In the genomic region with DNA sequence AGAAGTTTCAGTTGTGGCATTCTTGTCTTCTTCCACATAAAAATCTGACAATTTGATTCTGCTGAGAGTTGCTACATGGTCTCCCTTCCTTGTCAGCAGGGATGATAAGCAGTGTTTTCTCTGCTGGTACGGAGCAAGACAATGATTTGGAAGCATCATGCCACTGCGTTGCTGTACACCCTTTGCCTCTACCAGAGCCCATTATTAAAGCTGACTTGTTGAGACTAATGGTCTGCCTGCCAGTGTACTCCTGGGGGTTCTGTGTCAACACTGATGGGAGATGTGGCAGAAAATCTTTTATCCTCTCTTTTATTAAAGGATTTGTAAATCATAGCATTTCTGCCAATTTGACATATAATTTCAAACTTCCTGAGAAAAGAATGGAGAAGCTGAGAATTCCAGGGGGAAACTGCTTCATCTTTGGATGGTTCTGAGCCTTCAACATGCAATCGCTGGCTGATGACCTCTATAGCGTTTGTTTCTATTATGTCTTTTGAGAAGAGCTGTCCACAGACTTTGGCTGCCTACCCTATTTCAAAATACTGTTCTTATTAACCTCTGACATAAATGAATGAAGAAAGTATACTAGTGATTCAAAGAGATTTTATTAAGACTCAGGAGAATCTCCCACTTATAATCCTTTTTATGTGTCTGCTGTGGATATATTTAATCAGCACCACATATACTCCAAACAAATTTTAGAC, we compare ENCODE assay signal across 22 cellular contexts. TPM values are rescaled to one million over a fixed set of nuclear protein-coding genes. Genes with fewer than 3 reads are reported as not detected.
"Had no signal": no experiment of that assay in that cellular context is flagged by ENCODE, and none has a peak within 500 bp of the region (broad histone marks: within the 10 kb centered on the region; RNA-seq: fewer than 3 reads in every experiment).

No MANE protein-coding gene starts in this region.

- H3K27ac ChIP-seq: esophagus squamous epithelium, gastroesophageal sphincter, heart left ventricle, parathyroid adenoma had no signal

- H3K4me1 Mint-ChIP-seq: activated CD4-positive, alpha-beta T cell treated with anti-CD3 and anti-CD28 coated beads, Interleukin-2, amount 10 ng/mL, durations not matched to agents 24 days and 14 days; naive thymus-derived CD8-positive, alpha-beta T cell had no signal

- H3K4me3 Mint-ChIP-seq: activated CD4-positive, alpha-beta T cell treated with anti-CD3 and anti-CD28 coated beads, Interleukin-2, amount 10 ng/mL, durations not matched to agents 24 days and 14 days; activated T-cell treated with anti-CD3 and anti-CD28 coated beads, Interleukin-2, amount 50 U/mL, for 72 hours; naive thymus-derived CD8-positive, alpha-beta T cell had no signal

- H3K9me3 ChIP-seq: esophagus squamous epithelium, gastroesophageal sphincter, heart left ventricle, tibial nerve had no signal

- H3K4me1 ChIP-seq: esophagus squamous epithelium, gastroesophageal sphincter, parathyroid adenoma had no signal

- H3K27ac Mint-ChIP-seq: activated CD4-positive, alpha-beta T cell treated with anti-CD3 and anti-CD28 coated beads, Interleukin-2, amount 10 ng/mL, durations not matched to agents 24 days and 14 days; activated T-cell treated with anti-CD3 and anti-CD28 coated beads, Interleukin-2, amount 50 U/mL, for 72 hours; naive thymus-derived CD8-positive, alpha-beta T cell had no signal

- H3K9me3 Mint-ChIP-seq: activated CD4-positive, alpha-beta T cell treated with anti-CD3 and anti-CD28 coated beads, Interleukin-2, amount 10 ng/mL, durations not matched to agents 24 days and 14 days; activated T-cell treated with anti-CD3 and anti-CD28 coated beads, Interleukin-2, amount 50 U/mL, for 72 hours; naive thymus-derived CD8-positive, alpha-beta T cell had no signal

- H3K79me2 ChIP-seq: parathyroid adenoma had no signal

- H2AFZ ChIP-seq: parathyroid adenoma had no signal

- H3K27me3 ChIP-seq: esophagus squamous epithelium, gastroesophageal sphincter, heart left ventricle, tibial nerve had no signal

- DNase-seq: activated CD4-positive, alpha-beta T cell treated with anti-CD3 and anti-CD28 coated beads, Interleukin-2, amount 10 ng/mL, durations not matched to agents 24 days and 14 days; activated CD4-positive, CD25-positive, alpha-beta regulatory T cell; activated CD8-positive, alpha-beta memory T cell treated with anti-CD3 and anti-CD28 coated beads, Interleukin-2, amount 50 U/mL, for 4 hours; activated effector memory CD4-positive, alpha-beta T cell treated with anti-CD3 and anti-CD28 coated beads, Interleukin-2, amount 50 U/mL, for 16 hours; activated naive CD4-positive, alpha-beta T cell treated with anti-CD3 and anti-CD28 coated beads, Interleukin-2, amount 50 U/mL, for 16 hours; activated T-cell treated with anti-CD3 and anti-CD28 coated beads, Interleukin-2, amount 50 U/mL, for 72 hours; effector memory CD4-positive, alpha-beta T cell; esophagus squamous epithelium; heart left ventricle; mesendoderm; naive thymus-derived CD8-positive, alpha-beta T cell; stimulated activated CD4-positive, alpha-beta T cell treated with anti-CD3 and anti-CD28 coated beads, Interleukin-12 subunit alpha, Interleukin-12 subunit beta, amount 100 ng/mL, for 4 hours; stimulated activated CD4-positive, alpha-beta T cell treated with anti-CD3 and anti-CD28 coated beads, Interleukin-1b, Interleukin-23, amount 100 ng/mL, for 48 hours; stimulated activated CD8-positive, alpha-beta memory T cell treated with anti-CD3 and anti-CD28 coated beads, Interleukin-4, amount 100 ng/mL, for 48 hours; stimulated activated naive CD4-positive, alpha-beta T cell; T-helper 1 cell; T-helper 9 cell had no signal

- H3K4me3 ChIP-seq: esophagus squamous epithelium, gastroesophageal sphincter, heart left ventricle, tibial nerve had no signal

- H3K36me3 ChIP-seq: esophagus squamous epithelium, gastroesophageal sphincter, heart left ventricle, tibial nerve had no signal

- H3K36me3 Mint-ChIP-seq: naive thymus-derived CD8-positive, alpha-beta T cell had no signal

- ATAC-seq: activated T-cell treated with anti-CD3 and anti-CD28 coated beads, Interleukin-2, amount 50 U/mL, for 72 hours; gastroesophageal sphincter; naive thymus-derived CD8-positive, alpha-beta T cell; SK-N-SH treated with all-trans-retinoic acid at 6 μM for 48 hours had no signal

RNA-seq across cellular contexts. Expression of gene DYNLT5, which starts 47.9 kb away (rescaled TPM):
- total RNA-seq: activated CD4-positive, alpha-beta T cell treated with anti-CD3 and anti-CD28 coated beads, Interleukin-2, amount 10 ng/mL, durations not matched to agents 24 days and 14 days; activated T-cell treated with anti-CD3 and anti-CD28 coated beads, Interleukin-2, amount 50 U/mL, for 72 hours; chondrocyte; naive thymus-derived CD8-positive, alpha-beta T cell had no signal
